Comparison of ENCODE assay signal across 8 cellular contexts in the genomic region with DNA sequence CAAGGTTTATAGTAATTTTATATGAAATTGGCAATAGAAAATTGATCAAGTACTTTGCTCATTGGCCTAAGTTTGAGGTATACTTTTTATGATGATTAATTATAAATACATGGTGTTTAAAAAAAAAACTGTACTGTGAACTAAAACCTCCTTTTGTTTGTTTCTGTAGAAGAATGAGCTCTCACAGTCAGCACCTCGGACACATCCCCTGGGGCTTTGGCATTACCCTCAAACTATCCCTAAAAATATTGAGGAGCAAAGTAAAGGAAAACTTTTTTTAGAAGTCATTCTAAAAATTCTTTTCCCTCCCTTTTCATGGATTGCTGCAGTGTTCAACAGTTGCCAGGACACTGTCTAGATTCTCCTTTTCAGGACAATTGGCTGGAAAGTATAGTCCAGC.
"Had no signal": no experiment of that assay in that cellular context is flagged by ENCODE, and none has a peak within 500 bp of the region (broad histone marks: within the 10 kb centered on the region; RNA-seq: fewer than 3 reads in every experiment).

No MANE protein-coding gene starts in this region.

- DNase-seq: IMR-90, KBM-7, KG1 had no signal

- H3K4me3 Mint-ChIP-seq: IgD-negative memory B cell had no signal

- ATAC-seq: HepG2, K562 had no signal

- H3K9me3 Mint-ChIP-seq: IgD-negative memory B cell had no signal

- H3K4me2 ChIP-seq: KMS-11 had no signal

- H3K27ac ChIP-seq: HL-60, KMS-11 had no signal

- H3K4me1 Mint-ChIP-seq: IgD-negative memory B cell had no signal

- H3K27me3 Mint-ChIP-seq: IgD-negative memory B cell had no signal

- H3K27ac Mint-ChIP-seq: IgD-negative memory B cell had no signal

- H3K9ac ChIP-seq: KMS-11 had no signal

- H3K4me3 ChIP-seq: K562 had no signal
